2 cellular contexts compared by ENCODE assay signal in the genomic region with DNA sequence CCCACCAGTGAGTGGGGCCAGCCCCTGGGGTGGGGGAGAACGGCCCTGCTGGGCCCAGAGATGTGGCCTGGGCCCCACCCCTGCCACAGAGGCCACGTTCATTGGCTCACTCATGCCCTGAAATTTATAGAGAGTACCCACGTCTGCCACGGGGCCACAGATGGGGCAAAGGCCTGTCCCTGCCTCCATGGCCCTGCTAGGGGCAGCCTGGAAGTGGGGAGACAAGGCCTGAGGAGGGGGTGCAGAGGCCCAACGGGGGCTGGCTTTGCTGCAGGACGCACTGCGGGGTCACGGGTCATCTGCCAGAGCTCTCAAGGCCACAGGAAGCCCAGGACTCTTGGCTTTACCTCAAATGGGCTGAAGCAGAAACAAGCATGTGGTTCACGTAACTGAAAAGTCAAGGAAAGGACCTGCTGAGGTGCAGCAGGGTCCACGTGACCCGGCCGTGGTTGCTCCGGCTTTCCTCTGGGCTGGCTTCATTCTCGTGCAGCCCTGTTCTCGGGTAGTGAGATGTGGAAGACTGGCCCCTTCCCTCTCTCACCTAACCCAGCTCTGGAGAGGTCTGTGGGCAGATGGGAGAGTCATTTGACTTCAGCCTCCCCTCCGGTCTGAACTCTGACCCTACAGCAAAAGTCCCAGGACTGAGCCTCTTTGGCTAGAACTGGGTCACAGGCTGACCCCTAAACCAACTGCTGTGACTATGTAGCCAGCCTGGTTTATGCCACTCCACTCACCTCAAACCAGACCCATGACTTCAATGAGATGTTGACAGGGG.
TF ChIP-seq lines count a peak whose summit lies in the region.

No MANE protein-coding gene starts in this region.

TF ChIP-seq in SK-N-SH, 30 proteins besides CTCF, POLR2A, EP300 and RAD21 (continued from another document):
- TF ChIP-seq, protein P1, sequence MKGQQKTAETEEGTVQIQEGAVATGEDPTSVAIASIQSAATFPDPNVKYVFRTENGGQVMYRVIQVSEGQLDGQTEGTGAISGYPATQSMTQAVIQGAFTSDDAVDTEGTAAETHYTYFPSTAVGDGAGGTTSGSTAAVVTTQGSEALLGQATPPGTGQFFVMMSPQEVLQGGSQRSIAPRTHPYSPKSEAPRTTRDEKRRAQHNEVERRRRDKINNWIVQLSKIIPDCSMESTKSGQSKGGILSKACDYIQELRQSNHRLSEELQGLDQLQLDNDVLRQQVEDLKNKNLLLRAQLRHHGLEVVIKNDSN (IDR thresholded peaks at IDR 0.05; ENCODE audit: borderline replicate concordance, low read depth): no peak
- TF ChIP-seq ELF1 (IDR thresholded peaks at IDR 0.05) (no peak), RCOR1 (IDR thresholded peaks at IDR 0.05; ENCODE audit: low read length) (no peak), SMC3 (IDR thresholded peaks at IDR 0.05; ENCODE audit: low read depth, low read length) (no peak), MXI1 (IDR thresholded peaks at IDR 0.05; ENCODE audit: low read depth, low read length) (no peak)

TF ChIP-seq in SK-N-SH treated with all-trans-retinoic acid at 6 μM for 48 hours, 23 proteins besides CTCF, POLR2A, EP300 and RAD21 (continued from another document):
- TF ChIP-seq, protein P2, sequence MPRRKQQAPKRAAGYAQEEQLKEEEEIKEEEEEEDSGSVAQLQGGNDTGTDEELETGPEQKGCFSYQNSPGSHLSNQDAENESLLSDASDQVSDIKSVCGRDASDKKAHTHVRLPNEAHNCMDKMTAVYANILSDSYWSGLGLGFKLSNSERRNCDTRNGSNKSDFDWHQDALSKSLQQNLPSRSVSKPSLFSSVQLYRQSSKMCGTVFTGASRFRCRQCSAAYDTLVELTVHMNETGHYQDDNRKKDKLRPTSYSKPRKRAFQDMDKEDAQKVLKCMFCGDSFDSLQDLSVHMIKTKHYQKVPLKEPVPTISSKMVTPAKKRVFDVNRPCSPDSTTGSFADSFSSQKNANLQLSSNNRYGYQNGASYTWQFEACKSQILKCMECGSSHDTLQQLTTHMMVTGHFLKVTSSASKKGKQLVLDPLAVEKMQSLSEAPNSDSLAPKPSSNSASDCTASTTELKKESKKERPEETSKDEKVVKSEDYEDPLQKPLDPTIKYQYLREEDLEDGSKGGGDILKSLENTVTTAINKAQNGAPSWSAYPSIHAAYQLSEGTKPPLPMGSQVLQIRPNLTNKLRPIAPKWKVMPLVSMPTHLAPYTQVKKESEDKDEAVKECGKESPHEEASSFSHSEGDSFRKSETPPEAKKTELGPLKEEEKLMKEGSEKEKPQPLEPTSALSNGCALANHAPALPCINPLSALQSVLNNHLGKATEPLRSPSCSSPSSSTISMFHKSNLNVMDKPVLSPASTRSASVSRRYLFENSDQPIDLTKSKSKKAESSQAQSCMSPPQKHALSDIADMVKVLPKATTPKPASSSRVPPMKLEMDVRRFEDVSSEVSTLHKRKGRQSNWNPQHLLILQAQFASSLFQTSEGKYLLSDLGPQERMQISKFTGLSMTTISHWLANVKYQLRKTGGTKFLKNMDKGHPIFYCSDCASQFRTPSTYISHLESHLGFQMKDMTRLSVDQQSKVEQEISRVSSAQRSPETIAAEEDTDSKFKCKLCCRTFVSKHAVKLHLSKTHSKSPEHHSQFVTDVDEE (CRISPR knock-in tag; IDR thresholded peaks at IDR 0.05): no peak
- TF ChIP-seq ARNTL (CRISPR knock-in tag; IDR thresholded peaks at IDR 0.05; ENCODE audit: borderline replicate concordance, low read depth) (no peak), GLIS3 (CRISPR knock-in tag; IDR thresholded peaks at IDR 0.05) (no peak)
